ENCODE assay signal across 25 cellular contexts in the genomic region with DNA sequence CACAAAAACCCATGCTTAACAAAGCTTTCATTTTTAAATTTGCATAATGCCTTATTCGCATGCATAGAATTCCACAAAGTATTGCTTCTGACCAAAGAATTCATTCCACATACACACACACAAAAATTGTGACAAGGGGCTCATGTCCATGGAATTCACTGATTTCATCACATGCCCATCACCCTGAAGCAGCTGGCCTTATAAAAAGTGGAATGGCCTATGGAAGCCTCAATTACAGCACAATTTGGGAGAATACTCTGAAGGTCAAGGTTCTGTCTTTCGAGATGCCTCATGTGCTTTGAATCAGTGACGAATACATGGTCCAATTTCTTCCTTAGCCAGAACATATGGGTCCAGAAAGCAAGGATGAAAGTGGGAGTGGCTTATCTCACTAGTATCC.
A peak's percentile ranks its signal among the peaks of the same experiment; 100 is the strongest.
DNase-seq lines count a peak whose midpoint lies in the region; ATAC-seq and TF ChIP-seq lines count a peak whose summit lies in the region.
"Had no signal": no experiment of that assay in that cellular context is flagged by ENCODE, and none has a peak within 500 bp of the region (broad histone marks: within the 10 kb centered on the region; RNA-seq: fewer than 3 reads in every experiment).

No MANE protein-coding gene starts in this region.

- peak; percentile 99 for DNase-seq in GM04503 (ENCODE audit: low read depth)
- DNase-seq in amniotic stem cell (lab: John Stamatoyannopoulos, UW) = peak; percentile 41
- DNase-seq in fibroblast of the aortic adventitia (ENCODE audit: low read depth) = peak; percentile 67
- DNase-seq in stromal cell of bone marrow (ENCODE audit: low read depth) = peak; percentile 26
- no peak for DNase-seq in NCI-H226
- DNase-seq in activated effector memory CD4-positive, alpha-beta T cell treated with anti-CD3 and anti-CD28 coated beads, Interleukin-2, amount 50 U/mL, for 16 hours = no peak
- DNase-seq in activated gamma-delta T cell treated with Interleukin-2 at 50 U/mL for 16 hours = no peak
- DNase-seq: activated CD4-positive, alpha-beta T cell treated with anti-CD3 and anti-CD28 coated beads, Interleukin-2, amount 50 U/mL, for 1 hour; activated CD8-positive, alpha-beta memory T cell treated with anti-CD3 and anti-CD28 coated beads, Interleukin-2, amount 50 U/mL, for 48 hours; activated naive CD4-positive, alpha-beta T cell; CD4-positive, CD25-positive, alpha-beta regulatory T cell; cortex of kidney; DMS153; H9; heart right ventricle; islet precursor cell; lower lobe of right lung; NCI-H1694 treated with DMSO at 0.1 percent for 48 hours; NCI-H2227 treated with DMSO at 0.1 percent for 48 hours; ovary; PC-3; sigmoid colon; stimulated activated CD4-positive, alpha-beta T cell treated with anti-CD3 and anti-CD28 coated beads, Interleukin-2, amount 100 ng/mL, for 24 hours; stimulated activated naive CD8-positive, alpha-beta T cell treated with anti-CD3 and anti-CD28 coated beads, Interleukin-15, amount 100 ng/mL, for 72 hours had no signal

- ATAC-seq in HG03280 (IDR thresholded peaks at IDR 0.05; ENCODE audit: unreplicated experiment) = no peak
- ATAC-seq: heart right ventricle; lower lobe of right lung; PC-3; stimulated activated naive CD8-positive, alpha-beta T cell treated with anti-CD3 and anti-CD28 coated beads, Interleukin-15, amount 100 ng/mL, for 72 hours had no signal

- TF ChIP-seq CTCF in fibroblast of the aortic adventitia (IDR thresholded peaks at IDR 0.05; ENCODE audit: insufficient read depth, low read length) = no peak

- H3K4me3 ChIP-seq in fibroblast of the aortic adventitia (ENCODE audit: low read depth, low read length) = no peak overlapping the region
- H3K4me3 ChIP-seq: heart right ventricle, lower lobe of right lung, ovary, sigmoid colon had no signal

Comparison
In these comparisons a context has a peak if more than half of its experiments do, and no peak if none do; other contexts are left out.
1. DNase-seq: peak in GM04503 (single experiment), amniotic stem cell (single experiment), fibroblast of the aortic adventitia (single experiment) and stromal cell of bone marrow (single experiment); none in NCI-H226 (single experiment), activated effector memory CD4-positive, alpha-beta T cell treated with anti-CD3 and anti-CD28 coated beads, Interleukin-2, amount 50 U/mL, for 16 hours (single experiment) and activated gamma-delta T cell treated with Interleukin-2 at 50 U/mL for 16 hours (single experiment).